ENCODE assay signal across 8 cellular contexts in genomic region chr9:27125030-27125429, GRCh38. TPM values are rescaled to one million over a fixed set of nuclear protein-coding genes. Genes with fewer than 3 reads are reported as not detected.
DNase-seq lines count a peak whose midpoint lies in the region; ATAC-seq, FAIRE-seq and TF ChIP-seq lines count a peak whose summit lies in the region.
"Had no signal": no experiment of that assay in that cellular context is flagged by ENCODE, and none has a peak within 500 bp of the region (broad histone marks: within the 10 kb centered on the region; RNA-seq: fewer than 3 reads in every experiment).

No MANE protein-coding gene starts in this region.

- DNase-seq in LNCaP clone FGC (ENCODE audit: low read depth), result peak; percentile 35
- peak; percentile 80 for DNase-seq in astrocyte of the hippocampus (ENCODE audit: low read depth, low spot score)
- peak; percentile 91 for DNase-seq in keratinocyte (ENCODE audit: low read depth, low spot score)
- DNase-seq in thoracic aorta (ENCODE audit: low spot score), result peak; percentile 4
- DNase-seq in midbrain (lab: John Stamatoyannopoulos, UW), result no peak
- DNase-seq in immature natural killer cell, result no peak
- no peak for DNase-seq in activated CD4-positive, alpha-beta T cell treated with anti-CD3 and anti-CD28 coated beads, Interleukin-2, amount 50 U/mL, for 4 hours
- DNase-seq: NCI-H1930 had no signal

- H2AFZ ChIP-seq in keratinocyte (ENCODE audit: control insufficient read depth, low read length), result no peak overlapping the region

- peak; percentile 99 for FAIRE-seq in keratinocyte (lab: Jason Lieb, UNC)

- peaks cover 0 to 5% (median under 1%) of the 10 kb centered on the region in 6 donors for H3K9me3 Mint-ChIP-seq in immature natural killer cell

- H3K4me2 ChIP-seq in keratinocyte (ENCODE audit: control insufficient read depth, extremely low read depth, insufficient read depth, low read depth, low read length), result peak overlapping the region; percentile 67

- no peaks in the 10 kb centered on the region for H3K79me2 ChIP-seq in keratinocyte (ENCODE audit: control insufficient read depth, insufficient read depth, low read length)

- H3K9me1 ChIP-seq in keratinocyte (ENCODE audit: control insufficient read depth, extremely low read depth, insufficient read depth, low read length), result no peaks in the 10 kb centered on the region

- peak overlapping the region; percentile 2 for H3K9ac ChIP-seq in keratinocyte (ENCODE audit: control insufficient read depth, extremely low read depth, insufficient read depth, low read length)

- H3K9me3 ChIP-seq in keratinocyte (ENCODE audit: control insufficient read depth, low read depth, low read length), result no peaks in the 10 kb centered on the region
- H3K9me3 ChIP-seq in thoracic aorta, result no peaks in the 10 kb centered on the region

- peaks cover 0 to 4% (median 1%) of the 10 kb centered on the region in 3 donors for H3K27me3 Mint-ChIP-seq in immature natural killer cell (ENCODE audit: low read depth in 3 of 3)

- H3K4me3 Mint-ChIP-seq in immature natural killer cell, result no peak overlapping the region

- H3K4me3 ChIP-seq in LNCaP clone FGC (ENCODE audit: low read depth, low read length) (no peak overlapping the region), keratinocyte (ENCODE audit: control insufficient read depth in 2 of 3, extremely low read depth in 1 of 3, insufficient read depth in 2 of 3, low read depth in 1 of 3, low read length in 3 of 3) (no peak overlapping the region), thoracic aorta (no peak overlapping the region)

- TF ChIP-seq CTCF in LNCaP clone FGC (IDR thresholded peaks at IDR 0.05; ENCODE audit: control insufficient read depth, extremely low read depth, insufficient read depth) (no peak), keratinocyte (optimal IDR thresholded peaks at IDR 0.05 in 1 of 3, IDR thresholded peaks at IDR 0.05 in 1 of 3, conservative IDR thresholded peaks at IDR 0.05 in 1 of 3; ENCODE audit: extremely low read depth in 1 of 3, insufficient read depth in 2 of 3, low read length in 3 of 3) (no peak), thoracic aorta (IDR thresholded peaks at IDR 0.05) (no peak)

- no peak overlapping the region for H3K27ac Mint-ChIP-seq in immature natural killer cell

- peaks cover 36% of the 10 kb centered on the region for H3K4me1 ChIP-seq in keratinocyte (ENCODE audit: control insufficient read depth, extremely low read depth, insufficient read depth, low read length)
- H3K4me1 ChIP-seq in thoracic aorta (ENCODE audit: control insufficient read depth in 1 of 2, low read depth in 2 of 2), result no peaks in the 10 kb centered on the region

- dilution Hi-C loops in keratinocyte (cut with MboI; ENCODE audit: extremely low pct_ligation_motif_present, low sequenced_read_pairs), result no loop called here

- no peaks in the 10 kb centered on the region for H4K20me1 ChIP-seq in keratinocyte (ENCODE audit: control insufficient read depth, extremely low read depth, insufficient read depth, low read length)

- ATAC-seq in thoracic aorta (ENCODE audit: insufficient number of reproducible peaks, low FRiP score, low read depth), result no peak

- H3K27me3 ChIP-seq in keratinocyte (ENCODE audit: control insufficient read depth, extremely low read depth, insufficient read depth, low read length), result no peaks in the 10 kb centered on the region
- no peaks in the 10 kb centered on the region for H3K27me3 ChIP-seq in thoracic aorta (replicated peaks; ENCODE audit: insufficient read depth)

- H3K36me3 Mint-ChIP-seq in immature natural killer cell, result no peaks in the 10 kb centered on the region

- H3K27ac ChIP-seq in keratinocyte (ENCODE audit: control insufficient read depth, insufficient read depth, low read length) (peak overlapping the region; percentile 84), thoracic aorta (no peak overlapping the region)

- H3K4me1 Mint-ChIP-seq in immature natural killer cell, result no peaks in the 10 kb centered on the region

- no peaks in the 10 kb centered on the region for H3K36me3 ChIP-seq in keratinocyte (ENCODE audit: control insufficient read depth in 2 of 2, extremely low read depth in 1 of 2, insufficient read depth in 2 of 2, low read length in 2 of 2)
- H3K36me3 ChIP-seq in thoracic aorta, result no peaks in the 10 kb centered on the region

RNA-seq across cellular contexts. Expression of gene TEK, which starts 16.0 kb away (rescaled TPM):
- polyA plus RNA-seq in keratinocyte, result 0.01 to 0.05 TPM (median 0.03 TPM) in 3 replicates
- polyA plus RNA-seq in keratinocyte (2011; ENCODE audit: low read depth), result 0.47 TPM
- 0.02 and 0.03 TPM in 2 replicates for polyA plus RNA-seq in keratinocyte (2011; cell fraction: cytosol; rRNA removed)
- 0.06 and 0.08 TPM in 2 replicates for polyA plus RNA-seq in keratinocyte (2011; cell fraction: nucleus; rRNA removed)
- 0.05 and 0.21 TPM in 2 replicates for polyA plus RNA-seq in keratinocyte (2012; ENCODE audit: low replicate concordance)
- 0.16 TPM in 1 of 3 replicates, not detected in the others for polyA minus RNA-seq in keratinocyte
- polyA minus RNA-seq in keratinocyte (2011; cell fraction: cytosol; rRNA and poly(A)+ RNA removed), result not detected
- polyA minus RNA-seq in keratinocyte (2011; cell fraction: nucleus; rRNA and poly(A)+ RNA removed), result 0.11 and 0.16 TPM in 2 replicates
- total RNA-seq in thoracic aorta, result 10 to 100 TPM in 1 of 2 donors, 1 to 10 TPM in 1; 8.4 to 14.9 TPM
- polyA plus RNA-seq in immature natural killer cell, result not detected

Comparison
In these comparisons a context has a peak if more than half of its experiments do, and no peak if none do; other contexts are left out.
1. DNase-seq: peak in LNCaP clone FGC (single experiment), astrocyte of the hippocampus (single experiment), keratinocyte (single experiment) and thoracic aorta (single experiment); none in midbrain (single experiment), immature natural killer cell (0 of 3) and activated CD4-positive, alpha-beta T cell treated with anti-CD3 and anti-CD28 coated beads, Interleukin-2, amount 50 U/mL, for 4 hours (0 of 2).